ENCODE assay signal across 28 cellular contexts in genomic region chr5:127739807-127740384, GRCh38. TPM values are rescaled to one million over a fixed set of nuclear protein-coding genes. Genes with fewer than 3 reads are reported as not detected.
DNase-seq lines count a peak whose midpoint lies in the region; ATAC-seq and TF ChIP-seq lines count a peak whose summit lies in the region.
"Had no signal": no experiment of that assay in that cellular context is flagged by ENCODE, and none has a peak within 500 bp of the region (broad histone marks: within the 10 kb centered on the region; RNA-seq: fewer than 3 reads in every experiment).

No MANE protein-coding gene starts in this region.

- H3K9ac ChIP-seq in endodermal cell (ENCODE audit: extremely low read depth, low read length, poor library complexity, severe bottlenecking), result no peak overlapping the region
- no peak overlapping the region for H3K9ac ChIP-seq in neural progenitor cell

- DNase-seq in H7 (no peak), NCI-H748 (lab: John Stamatoyannopoulos, UW; ENCODE audit: unreplicated experiment) (peak; percentile 30), endodermal cell (peak; percentile 54), neural progenitor cell (ENCODE audit: low spot score) (no peak), AG08395 (ENCODE audit: low spot score) (no peak), hippocampal formation (lab: John Stamatoyannopoulos, UW) (no peak)
- no peak for DNase-seq in effector CD8-positive, alpha-beta T cell (lab: John Stamatoyannopoulos, UW)
- DNase-seq: activated CD4-positive, alpha-beta T cell treated with anti-CD3 and anti-CD28 coated beads, Interleukin-2, amount 50 U/mL, for 1 hour; activated CD8-positive, alpha-beta memory T cell treated with anti-CD3 and anti-CD28 coated beads, Interleukin-2, amount 50 U/mL, for 4 hours; activated naive CD8-positive, alpha-beta T cell treated with anti-CD3 and anti-CD28 coated beads, Interleukin-2, amount 50 U/mL, for 24 hours; HCEC 1CT; heart right ventricle; NCI-H1417 treated with DMSO at 0.1 percent for 48 hours; NCI-H526 treated with DMSO at 0.1 percent for 48 hours; ovary; PC-3; SHP77; T-helper 1 cell; testis had no signal

- H3K4me3 ChIP-seq in H7 (ENCODE audit: insufficient read depth, low read depth, low read length), result peak overlapping the region; percentile 27
- peak overlapping the region; percentile 69 for H3K4me3 ChIP-seq in endodermal cell (ENCODE audit: low read length)
- peak overlapping the region; percentile 43 for H3K4me3 ChIP-seq in neural progenitor cell
- H3K4me3 ChIP-seq: body of pancreas, coronary artery, heart right ventricle, ovary, testis had no signal

- H3K79me2 ChIP-seq in neural progenitor cell (ENCODE audit: low read depth), result no peaks in the 10 kb centered on the region

- H3K9me3 ChIP-seq in endodermal cell (ENCODE audit: control insufficient read depth, low read length) (peaks cover 4% of the 10 kb centered on the region), neural progenitor cell (ENCODE audit: low read depth) (no peaks in the 10 kb centered on the region)
- H3K9me3 ChIP-seq: body of pancreas, heart right ventricle, ovary, testis had no signal

- H3K27me3 Mint-ChIP-seq in endodermal cell (ENCODE audit: insufficient read depth) (peaks cover 2% of the 10 kb centered on the region), neural progenitor cell (ENCODE audit: insufficient read depth, low read depth) (peaks cover 3% of the 10 kb centered on the region)

- TF ChIP-seq CTCF in endodermal cell (conservative IDR thresholded peaks at IDR 0.05) (no peak), neural progenitor cell (IDR thresholded peaks at IDR 0.05) (no peak)

- peak overlapping the region; percentile 68 for H2AFZ ChIP-seq in neural progenitor cell (replicated peaks)

- H3K36me3 Mint-ChIP-seq in endodermal cell (ENCODE audit: low read depth) (peaks cover 2% of the 10 kb centered on the region), neural progenitor cell (no peaks in the 10 kb centered on the region)
- H3K36me3 Mint-ChIP-seq: CD14-positive monocyte; stimulated activated memory B cell treated with anti-CD40 and anti-IgM and Interleukin-4, amounts not matched to agents 10 μg/mL and 1 μg/mL and 100 μg/mL, for 72 hours had no signal

- H3K4me3 Mint-ChIP-seq in endodermal cell, result peak overlapping the region; percentile 72
- H3K4me3 Mint-ChIP-seq in neural progenitor cell, result peak overlapping the region; percentile 77
- H3K4me3 Mint-ChIP-seq: activated naive CD8-positive, alpha-beta T cell treated with anti-CD3 and anti-CD28 coated beads, Interleukin-2, amount 50 U/mL, for 24 hours; CD14-positive monocyte; stimulated activated memory B cell treated with anti-CD40 and anti-IgM and Interleukin-4, amounts not matched to agents 10 μg/mL and 1 μg/mL and 100 μg/mL, for 72 hours had no signal

- no peaks in the 10 kb centered on the region; the same call in 1 of the 2 replicates for H3K27me3 ChIP-seq in H7 (ENCODE audit: control insufficient read depth, insufficient read depth, low read length)
- H3K27me3 ChIP-seq in endodermal cell (ENCODE audit: control insufficient read depth, insufficient read depth, low read length, poor library complexity, severe bottlenecking), result no peaks in the 10 kb centered on the region
- no peaks in the 10 kb centered on the region for H3K27me3 ChIP-seq in neural progenitor cell
- H3K27me3 ChIP-seq: body of pancreas, heart right ventricle, ovary, testis had no signal

- peak overlapping the region; percentile 64 for H3K4me2 ChIP-seq in neural progenitor cell

- H3K27ac ChIP-seq in endodermal cell (ENCODE audit: low read depth, low read length) (no peak overlapping the region), neural progenitor cell (no peak overlapping the region)
- H3K27ac ChIP-seq: body of pancreas, coronary artery, heart right ventricle, ovary, testis had no signal

- H3K4me1 Mint-ChIP-seq in endodermal cell (peaks cover 2% of the 10 kb centered on the region), neural progenitor cell (peaks cover 3% of the 10 kb centered on the region)
- H3K4me1 Mint-ChIP-seq: activated naive CD8-positive, alpha-beta T cell treated with anti-CD3 and anti-CD28 coated beads, Interleukin-2, amount 50 U/mL, for 24 hours; CD14-positive monocyte; stimulated activated memory B cell treated with anti-CD40 and anti-IgM and Interleukin-4, amounts not matched to agents 10 μg/mL and 1 μg/mL and 100 μg/mL, for 72 hours had no signal

- WGBS in endodermal cell (ENCODE audit: insufficient coverage in 1 of 2, insufficient read length in 1 of 2), 2 experiments, result 82 to 98% methylated on average over 2 to 10 of the region's 10 CpGs

- H3K4me1 ChIP-seq in endodermal cell (ENCODE audit: control insufficient read depth, insufficient read depth, low read length) (no peaks in the 10 kb centered on the region), neural progenitor cell (peaks cover 4% of the 10 kb centered on the region)
- H3K4me1 ChIP-seq: body of pancreas, heart right ventricle, testis had no signal

- H3K9me3 Mint-ChIP-seq in endodermal cell (peaks cover 9% of the 10 kb centered on the region), neural progenitor cell (peaks cover 2% of the 10 kb centered on the region)
- H3K9me3 Mint-ChIP-seq: activated naive CD8-positive, alpha-beta T cell treated with anti-CD3 and anti-CD28 coated beads, Interleukin-2, amount 50 U/mL, for 24 hours had no signal

- H3K36me3 ChIP-seq in H7 (replicated peaks; ENCODE audit: control insufficient read depth, insufficient read depth, low read length), result no peaks in the 10 kb centered on the region
- no peaks in the 10 kb centered on the region for H3K36me3 ChIP-seq in endodermal cell (ENCODE audit: control insufficient read depth, insufficient read depth, low read length)
- H3K36me3 ChIP-seq in neural progenitor cell, result no peaks in the 10 kb centered on the region
- H3K36me3 ChIP-seq: heart right ventricle, ovary had no signal

- no peak for ATAC-seq in GM18519 (IDR thresholded peaks at IDR 0.05; ENCODE audit: low FRiP score, unreplicated experiment)
- ATAC-seq: activated naive CD8-positive, alpha-beta T cell treated with anti-CD3 and anti-CD28 coated beads, Interleukin-2, amount 50 U/mL, for 24 hours; body of pancreas; heart right ventricle; PC-3; stimulated activated memory B cell treated with anti-CD40 and anti-IgM and Interleukin-4, amounts not matched to agents 10 μg/mL and 1 μg/mL and 100 μg/mL, for 72 hours had no signal

- H4K20me1 ChIP-seq in neural progenitor cell (ENCODE audit: low read depth), result no peaks in the 10 kb centered on the region

- no peaks in the 10 kb centered on the region for H3F3A ChIP-seq in neural progenitor cell (ENCODE audit: low read depth)

- H3K27ac Mint-ChIP-seq in endodermal cell (peak overlapping the region; percentile 93), neural progenitor cell (peak overlapping the region; percentile 41)
- H3K27ac Mint-ChIP-seq: activated naive CD8-positive, alpha-beta T cell treated with anti-CD3 and anti-CD28 coated beads, Interleukin-2, amount 50 U/mL, for 24 hours; CD14-positive monocyte; stimulated activated memory B cell treated with anti-CD40 and anti-IgM and Interleukin-4, amounts not matched to agents 10 μg/mL and 1 μg/mL and 100 μg/mL, for 72 hours had no signal

RNA-seq across cellular contexts. Expression of gene CCDC192, which starts 36.7 kb away (rescaled TPM):
- total RNA-seq in H7 (2014; rRNA removed; shearing (Covaris generic)), result 0.24 and 1.1 TPM in 2 replicates
- total RNA-seq in endodermal cell (1 to 10 TPM in 1 of 2 donors, under 1 TPM in 1; 0.48 to 1.3 TPM), neural progenitor cell (ENCODE audit: low replicate concordance) (2.7 TPM in 1 of 2 replicates, not detected in the other)
- not detected for polyA plus RNA-seq in endodermal cell (2013, experiment 1 of 2)
- polyA plus RNA-seq in endodermal cell (2013, experiment 2 of 2), result not detected
- total RNA-seq: body of pancreas, HT-29, kidney epithelial cell, lung microvascular endothelial cell, PC-3 had no signal
- polyA plus RNA-seq: AG04450, CD14-positive monocyte had no signal

Comparison
In these comparisons a context has a peak if more than half of its experiments do, and no peak if none do; other contexts are left out.
1. DNase-seq: peak in NCI-H748 (single experiment) and endodermal cell (single experiment); none in H7 (single experiment), neural progenitor cell (single experiment), AG08395 (single experiment), hippocampal formation (0 of 2) and effector CD8-positive, alpha-beta T cell (single experiment).
2. Peak in every context shown above with its lines, with median percentiles within 50 percentile points of each other: H3K4me3 ChIP-seq.